Comparison of ENCODE assay signal across 9 cellular contexts in the genomic region with DNA sequence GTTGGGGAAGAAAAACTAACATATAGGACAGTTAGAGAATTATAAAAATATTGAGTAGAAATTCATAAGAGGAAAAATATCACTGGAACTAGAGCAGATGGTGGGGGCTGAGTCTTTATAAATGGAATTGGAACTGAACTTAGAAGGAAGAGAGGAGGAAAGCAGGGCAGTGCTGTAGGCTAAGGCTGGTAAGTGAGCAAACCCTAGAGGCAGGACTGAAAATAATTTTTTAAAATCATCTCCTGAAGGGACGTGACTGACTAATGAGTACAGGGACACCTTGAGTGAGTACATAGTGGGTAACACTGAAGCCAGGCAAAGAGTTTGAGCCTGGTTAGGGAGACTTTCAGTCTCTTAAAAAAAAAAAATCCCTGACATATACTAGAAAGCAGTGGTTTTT.
A peak's percentile ranks its signal among the peaks of the same experiment; 100 is the strongest.
DNase-seq lines count a peak whose midpoint lies in the region; ATAC-seq and TF ChIP-seq lines count a peak whose summit lies in the region.
"Had no signal": no experiment of that assay in that cellular context is flagged by ENCODE, and none has a peak within 500 bp of the region (broad histone marks: within the 10 kb centered on the region; RNA-seq: fewer than 3 reads in every experiment).

No MANE protein-coding gene starts in this region.

- no peaks in the 10 kb centered on the region for H3K27me3 ChIP-seq in GM23248 (replicated peaks; ENCODE audit: insufficient read depth)
- no peaks in the 10 kb centered on the region for H3K27me3 ChIP-seq in heart right ventricle

- no peaks in the 10 kb centered on the region for H3F3A ChIP-seq in GM23248 (ENCODE audit: insufficient read depth)

- H3K9ac ChIP-seq in GM23248, result no peak overlapping the region

- H3K4me2 ChIP-seq in GM23248 (ENCODE audit: unreplicated experiment), result no peak overlapping the region

- peak in 6 of 8 donors; percentile 46 to 66 (median 56) for ATAC-seq in heart right ventricle

- no peaks in the 10 kb centered on the region for H4K20me1 ChIP-seq in GM23248 (ENCODE audit: insufficient read depth)

- H3K9me2 ChIP-seq in GM23248 (ENCODE audit: insufficient read depth), result no peaks in the 10 kb centered on the region

- no peak overlapping the region for H3K27ac ChIP-seq in GM23248
- peak overlapping the region in 1 of 10 donors; percentile 3 for H3K27ac ChIP-seq in heart right ventricle

- no peak overlapping the region for H2AFZ ChIP-seq in GM23248

- H3K36me3 ChIP-seq in GM23248 (ENCODE audit: low read depth) (no peaks in the 10 kb centered on the region), heart right ventricle (no peaks in the 10 kb centered on the region)

- TF ChIP-seq CTCF in heart right ventricle (IDR thresholded peaks at IDR 0.05), result peak in 6 of 9 donors; percentile 14 to 45 (median 29)

- 94 to 96% methylated on average over 1 of the region's 1 CpG for WGBS in GM23248 (ENCODE audit: low coverage in 1 of 2, low lambda C conversion rate in 2 of 2, missing lambda C conversion rate in 2 of 2), 2 experiments
- 50 to 63% methylated on average over 1 of the region's 1 CpG for WGBS in heart right ventricle, 2 donors

- H3K9me3 ChIP-seq in GM23248 (ENCODE audit: low read depth) (no peaks in the 10 kb centered on the region), heart right ventricle (no peaks in the 10 kb centered on the region)

- in situ Hi-C loops in GM23248 (cut with MboI), result no loop called here

- intact Hi-C loops in heart right ventricle (cut with DNase I), result loop anchor here in 5 of 10 donors (1.0 to 10.0 kb wide), 4 partner anchors 48 to 200 kb away; no protein-coding TSS in a partner anchor

- H3K4me1 ChIP-seq in GM23248 (ENCODE audit: insufficient read depth) (no peaks in the 10 kb centered on the region), heart right ventricle (peaks cover 0 to 23% (median 12%) of the 10 kb centered on the region in 9 donors)

- H3K4me3 ChIP-seq in GM23248, result no peak overlapping the region
- no peak overlapping the region for H3K4me3 ChIP-seq in heart right ventricle
- H3K4me3 ChIP-seq: skin epidermis had no signal

- DNase-seq in DMS 273 treated with DMSO at 0.1 percent for 48 hours (lab: John Stamatoyannopoulos, UW) (peak; percentile 46), GM23248 (peak; percentile 9), RKO (ENCODE audit: low spot score) (peak; percentile 51), heart right ventricle (no peak), SK-N-DZ (ENCODE audit: low spot score) (no peak), mesenteric fat pad (ENCODE audit: low spot score) (no peak), LoVo (ENCODE audit: low spot score) (no peak), NCI-H128 (lab: John Stamatoyannopoulos, UW; ENCODE audit: unreplicated experiment) (no peak)

- no peaks in the 10 kb centered on the region for H3K79me2 ChIP-seq in GM23248 (ENCODE audit: insufficient read depth)

Comparison
In these comparisons a context has a peak if more than half of its experiments do, and no peak if none do; other contexts are left out.
1. DNase-seq: peak in DMS 273 treated with DMSO at 0.1 percent for 48 hours (single experiment), GM23248 (single experiment) and RKO (single experiment); none in heart right ventricle (0 of 2), SK-N-DZ (single experiment), mesenteric fat pad (single experiment), LoVo (single experiment) and NCI-H128 (single experiment).